ENCODE assay signal across 17 cellular contexts in genomic region chr19:3203754-3204645, GRCh38. TPM values are rescaled to one million over a fixed set of nuclear protein-coding genes. Genes with fewer than 3 reads are reported as not detected.
DNase-seq lines count a peak whose midpoint lies in the region; ATAC-seq and TF ChIP-seq lines count a peak whose summit lies in the region.
"Had no signal": no experiment of that assay in that cellular context is flagged by ENCODE, and none has a peak within 500 bp of the region (broad histone marks: within the 10 kb centered on the region; RNA-seq: fewer than 3 reads in every experiment).

No MANE protein-coding gene starts in this region.

- POLR2A ChIA-PET in PC-9 (lab: Charles Lee; ENCODE audit: unreplicated experiment) = no interaction called here

- no peak overlapping the region for H3K27ac ChIP-seq in PC-9
- H3K27ac ChIP-seq: BLaER1 treated with 17β-estradiol and CSF1 and Interleukin-3, amounts not matched to agents 10 nM and 100 nM; GM23248 had no signal

- H2AFZ ChIP-seq in PC-9 = no peak overlapping the region
- H2AFZ ChIP-seq: GM23248 had no signal

- H3F3A ChIP-seq in PC-9 (ENCODE audit: insufficient read depth, low read depth) = no peaks in the 10 kb centered on the region

- H3K4me1 Mint-ChIP-seq in stimulated activated naive CD8-positive, alpha-beta T cell treated with anti-CD3 and anti-CD28 coated beads, Interleukin-15, amount 100 ng/mL, for 72 hours = no peaks in the 10 kb centered on the region
- H3K4me1 Mint-ChIP-seq in chondrocyte (ENCODE audit: low read depth) = no peaks in the 10 kb centered on the region
- H3K4me1 Mint-ChIP-seq in type B pancreatic cell (ENCODE audit: unreplicated experiment) = no peaks in the 10 kb centered on the region
- H3K4me1 Mint-ChIP-seq: B cell had no signal

- H3K9me3 ChIP-seq in PC-9 (ENCODE audit: insufficient read depth, low read depth) = no peaks in the 10 kb centered on the region
- H3K9me3 ChIP-seq: BLaER1 treated with 17β-estradiol and CSF1 and Interleukin-3, amounts not matched to agents 10 nM and 100 nM had no signal

- TF ChIP-seq CTCF in chondrocyte (IDR thresholded peaks at IDR 0.05) = no peak
- no peak for TF ChIP-seq CTCF in type B pancreatic cell (conservative IDR thresholded peaks at IDR 0.05)
- TF ChIP-seq CTCF in PC-9 (conservative IDR thresholded peaks at IDR 0.05) = no peak

- H3K4me1 ChIP-seq in PC-9 (replicated peaks; ENCODE audit: insufficient read depth) = no peaks in the 10 kb centered on the region
- H3K4me1 ChIP-seq: BLaER1 treated with 17β-estradiol and CSF1 and Interleukin-3, amounts not matched to agents 10 nM and 100 nM had no signal

- no peak overlapping the region for H3K4me3 Mint-ChIP-seq in stimulated activated naive CD8-positive, alpha-beta T cell treated with anti-CD3 and anti-CD28 coated beads, Interleukin-15, amount 100 ng/mL, for 72 hours
- no peak overlapping the region for H3K4me3 Mint-ChIP-seq in chondrocyte (ENCODE audit: unreplicated experiment)
- no peak overlapping the region for H3K4me3 Mint-ChIP-seq in type B pancreatic cell
- H3K4me3 Mint-ChIP-seq: B cell; CD8-positive, alpha-beta T cell had no signal

- H3K9me3 Mint-ChIP-seq in stimulated activated naive CD8-positive, alpha-beta T cell treated with anti-CD3 and anti-CD28 coated beads, Interleukin-15, amount 100 ng/mL, for 72 hours = no peaks in the 10 kb centered on the region
- H3K9me3 Mint-ChIP-seq in chondrocyte (ENCODE audit: low read depth) (no peaks in the 10 kb centered on the region), type B pancreatic cell (no peaks in the 10 kb centered on the region)
- H3K9me3 Mint-ChIP-seq: CD8-positive, alpha-beta T cell had no signal

- CTCF ChIA-PET in PC-9 (lab: Charles Lee) = no interaction called here

- no peaks in the 10 kb centered on the region for H3K27me3 ChIP-seq in PC-9 (ENCODE audit: insufficient read depth, low read depth)
- H3K27me3 ChIP-seq: BLaER1 treated with 17β-estradiol and CSF1 and Interleukin-3, amounts not matched to agents 10 nM and 100 nM had no signal

- H3K27me3 Mint-ChIP-seq in stimulated activated naive CD8-positive, alpha-beta T cell treated with anti-CD3 and anti-CD28 coated beads, Interleukin-15, amount 100 ng/mL, for 72 hours = no peaks in the 10 kb centered on the region
- H3K27me3 Mint-ChIP-seq in chondrocyte (ENCODE audit: low read depth) = no peaks in the 10 kb centered on the region
- no peaks in the 10 kb centered on the region for H3K27me3 Mint-ChIP-seq in type B pancreatic cell
- H3K27me3 Mint-ChIP-seq: B cell had no signal

- H3K4me2 ChIP-seq in PC-9 = no peak overlapping the region
- H3K4me2 ChIP-seq: BLaER1 treated with 17β-estradiol and CSF1 and Interleukin-3, amounts not matched to agents 10 nM and 100 nM had no signal

- no TSS peak for BruUV-seq in PC-9 (replicated peaks; lab: Mats Ljungman, UMichigan)

- H4K20me1 ChIP-seq in PC-9 (ENCODE audit: insufficient read depth) = no peaks in the 10 kb centered on the region

- no peaks in the 10 kb centered on the region for H3K79me2 ChIP-seq in PC-9 (ENCODE audit: low read depth)

- no peak overlapping the region for H3K4me3 ChIP-seq in PC-9
- H3K4me3 ChIP-seq: BLaER1 treated with 17β-estradiol and CSF1 and Interleukin-3, amounts not matched to agents 10 nM and 100 nM; GM23248 had no signal

- intact Hi-C loops in PC-9 (cut with micrococcal nuclease; ENCODE audit: unreplicated experiment) = no loop called here

- ATAC-seq in stimulated activated naive CD8-positive, alpha-beta T cell treated with anti-CD3 and anti-CD28 coated beads, Interleukin-15, amount 100 ng/mL, for 72 hours = peak; percentile 24
- no peak for ATAC-seq in stimulated activated naive CD8-positive, alpha-beta T cell treated with anti-CD3 and anti-CD28 coated beads, Interleukin-15, Interleukin-2, amounts not matched to agents 100 U/mL and 50 U/mL, for 24 hours
- ATAC-seq in HG02981 (IDR thresholded peaks at IDR 0.05; ENCODE audit: unreplicated experiment) = no peak
- ATAC-seq: CD8-positive, alpha-beta T cell had no signal

- H3K9me2 ChIP-seq in PC-9 (ENCODE audit: insufficient read depth) = no peaks in the 10 kb centered on the region

- no peaks in the 10 kb centered on the region for H3K36me3 ChIP-seq in PC-9 (ENCODE audit: low read depth)

- DNase-seq in stimulated activated naive CD8-positive, alpha-beta T cell treated with anti-CD3 and anti-CD28 coated beads, Interleukin-15, amount 100 ng/mL, for 72 hours = no peak
- DNase-seq in stimulated activated naive CD8-positive, alpha-beta T cell treated with anti-CD3 and anti-CD28 coated beads, Interleukin-15, Interleukin-2, amounts not matched to agents 100 U/mL and 50 U/mL, for 24 hours = no peak
- DNase-seq in chondrocyte (ENCODE audit: low spot score) (peak; percentile 94), type B pancreatic cell (ENCODE audit: extremely low spot score, unreplicated experiment) (peak; percentile 67), PC-9 (no peak)
- DNase-seq: CD8-positive, alpha-beta T cell; DMS 273 treated with DMSO at 0.1 percent for 48 hours; DMS53; DND-41; EL; GM23248; HCEC 1CT had no signal

- H3K36me3 Mint-ChIP-seq in chondrocyte (ENCODE audit: low read depth) (peaks cover 3% of the 10 kb centered on the region), type B pancreatic cell (no peaks in the 10 kb centered on the region)

- H3K27ac Mint-ChIP-seq in stimulated activated naive CD8-positive, alpha-beta T cell treated with anti-CD3 and anti-CD28 coated beads, Interleukin-15, amount 100 ng/mL, for 72 hours = no peak overlapping the region
- H3K27ac Mint-ChIP-seq in chondrocyte (ENCODE audit: unreplicated experiment) (no peak overlapping the region), type B pancreatic cell (no peak overlapping the region)
- H3K27ac Mint-ChIP-seq: B cell; CD8-positive, alpha-beta T cell had no signal

RNA-seq across cellular contexts. Expression of gene NCLN, which starts 18.3 kb away (rescaled TPM):
- total RNA-seq in chondrocyte (80.7 to 97.1 TPM (median 82.5 TPM) in 3 replicates), type B pancreatic cell (ENCODE audit: low replicate concordance) (63.9 and 65.8 TPM in 2 replicates), PC-9 (2021) (46.0 and 61.4 TPM in 2 replicates)

RNA-seq across cellular contexts. Expression of gene CELF5, which starts 20.5 kb away (rescaled TPM):
- 0.22 to 0.31 TPM in 2 of 3 replicates, not detected in the other for total RNA-seq in chondrocyte
- 0.50 and 2.6 TPM in 2 replicates for total RNA-seq in type B pancreatic cell (ENCODE audit: low replicate concordance)
- 0.20 and 0.48 TPM in 2 replicates for total RNA-seq in PC-9 (2021)
- total RNA-seq: A172 had no signal

RNA-seq across cellular contexts. Expression of gene S1PR4, which starts 25.4 kb away (rescaled TPM):
- not detected in 3 replicates for total RNA-seq in chondrocyte
- total RNA-seq in type B pancreatic cell (ENCODE audit: low replicate concordance) = not detected in 2 replicates
- total RNA-seq in PC-9 (2021) = 0.37 and 0.83 TPM in 2 replicates
- total RNA-seq: GM23248, H4 had no signal

Comparison
In these comparisons a context has a peak if more than half of its experiments do, and no peak if none do; other contexts are left out.
1. DNase-seq: peak in chondrocyte (single experiment) and type B pancreatic cell (single experiment); none in stimulated activated naive CD8-positive, alpha-beta T cell treated with anti-CD3 and anti-CD28 coated beads, Interleukin-15, amount 100 ng/mL, for 72 hours (0 of 2), stimulated activated naive CD8-positive, alpha-beta T cell treated with anti-CD3 and anti-CD28 coated beads, Interleukin-15, Interleukin-2, amounts not matched to agents 100 U/mL and 50 U/mL, for 24 hours (single experiment) and PC-9 (0 of 2).